ENCODE assay signal across 2 cellular contexts in genomic region chr5:82422751-82423181, GRCh38.
TF ChIP-seq lines count a peak whose summit lies in the region.

No MANE protein-coding gene starts in this region.

TF ChIP-seq in GM23338, 12 proteins besides CTCF, POLR2A, EP300 and RAD21 (continued from another document):
- TF ChIP-seq REST (IDR thresholded peaks at IDR 0.05; ENCODE audit: unreplicated experiment) (no peak), POLR2AphosphoS5 (IDR thresholded peaks at IDR 0.05; ENCODE audit: low read depth) (no peak), ZNF462 (CRISPR knock-in tag; IDR thresholded peaks at IDR 0.05) (no peak), EZH2phosphoT487 (IDR thresholded peaks at IDR 0.05; ENCODE audit: unreplicated experiment) (no peak), ETS1 (IDR thresholded peaks at IDR 0.05) (no peak), NANOG (IDR thresholded peaks at IDR 0.05; ENCODE audit: borderline replicate concordance) (no peak), ZNF331 (CRISPR knock-in tag; IDR thresholded peaks at IDR 0.05; ENCODE audit: low read depth) (no peak), CREB1 (CRISPR knock-in tag; IDR thresholded peaks at IDR 0.05; ENCODE audit: low read depth) (no peak), JUNB (IDR thresholded peaks at IDR 0.05; ENCODE audit: unreplicated experiment) (no peak), STAT1 (IDR thresholded peaks at IDR 0.05; ENCODE audit: unreplicated experiment) (no peak), EZH2 (IDR thresholded peaks at IDR 0.05; ENCODE audit: low read depth, unreplicated experiment) (no peak)

TF ChIP-seq in WTC11, 78 proteins besides CTCF, POLR2A, EP300 and RAD21 (continued from another document):
- TF ChIP-seq PRDM15 (CRISPR knock-in tag; IDR thresholded peaks at IDR 0.05) = no peak
- TF ChIP-seq GTF2I (CRISPR knock-in tag; conservative IDR thresholded peaks at IDR 0.05) = no peak
- no peak for TF ChIP-seq FOXP4 (CRISPR knock-in tag; IDR thresholded peaks at IDR 0.05)
- no peak for TF ChIP-seq NFE2L1 (CRISPR knock-in tag; IDR thresholded peaks at IDR 0.05)
- TF ChIP-seq ZNF232 (CRISPR knock-in tag; IDR thresholded peaks at IDR 0.05) = no peak
- TF ChIP-seq ZNF671 (CRISPR knock-in tag; IDR thresholded peaks at IDR 0.05) = no peak
- no peak for TF ChIP-seq STAT6 (CRISPR knock-in tag; conservative IDR thresholded peaks at IDR 0.05; ENCODE audit: low read depth)
- no peak for TF ChIP-seq ZNF512 (CRISPR knock-in tag; IDR thresholded peaks at IDR 0.05; ENCODE audit: borderline replicate concordance)
- no peak for TF ChIP-seq TP53 (CRISPR knock-in tag; IDR thresholded peaks at IDR 0.05)
- no peak for TF ChIP-seq FOXJ3 (CRISPR knock-in tag; IDR thresholded peaks at IDR 0.05; ENCODE audit: borderline replicate concordance)
- TF ChIP-seq IRF2 (CRISPR knock-in tag; IDR thresholded peaks at IDR 0.05; ENCODE audit: borderline replicate concordance, low read depth) = no peak
- TF ChIP-seq GRHL2 (CRISPR knock-in tag; IDR thresholded peaks at IDR 0.05; ENCODE audit: insufficient replicate concordance, severe bottlenecking) = no peak
